In the genomic region with DNA sequence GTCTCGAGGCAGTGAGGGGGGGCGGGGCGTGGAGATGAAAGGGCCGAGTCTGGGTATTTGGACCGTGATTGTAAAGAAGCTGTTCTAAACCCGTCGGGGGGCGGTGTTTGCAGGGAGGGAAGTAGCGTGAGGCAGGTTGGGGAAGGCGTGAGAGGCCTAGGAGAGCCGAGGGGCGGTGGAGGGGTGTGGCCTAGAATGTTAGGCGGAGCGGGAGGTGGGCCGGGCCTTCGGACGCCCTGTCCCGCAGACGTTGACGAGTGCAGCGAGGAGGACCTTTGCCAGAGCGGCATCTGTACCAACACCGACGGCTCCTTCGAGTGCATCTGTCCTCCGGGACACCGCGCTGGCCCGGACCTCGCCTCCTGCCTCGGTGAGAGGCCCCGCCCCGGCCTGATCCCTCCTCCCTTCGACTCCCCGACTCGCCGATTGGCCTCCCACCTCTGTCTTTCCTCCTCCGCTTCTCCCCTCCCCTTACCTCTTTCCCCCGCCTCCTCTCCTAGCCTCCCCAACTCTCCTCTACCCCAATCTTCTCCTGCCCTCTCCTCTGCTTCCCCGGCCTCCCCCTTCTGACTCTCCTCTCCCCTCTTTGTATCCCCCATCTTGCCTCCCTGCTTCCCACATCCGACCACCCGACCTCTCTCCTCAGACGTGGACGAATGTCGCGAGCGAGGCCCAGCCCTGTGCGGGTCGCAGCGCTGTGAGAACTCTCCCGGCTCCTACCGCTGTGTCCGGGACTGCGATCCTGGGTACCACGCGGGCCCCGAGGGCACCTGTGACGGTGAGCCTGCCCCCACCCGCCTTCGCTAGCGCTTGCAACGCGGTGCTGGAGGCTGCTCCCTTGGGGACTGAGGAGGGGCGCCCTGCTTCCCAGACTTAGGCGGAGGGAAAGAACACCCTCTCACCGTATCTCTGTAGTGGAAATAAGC, we compare ENCODE assay signal across 8 cellular contexts. TPM values are rescaled to one million over a fixed set of nuclear protein-coding genes. Genes with fewer than 3 reads are reported as not detected.
DNase-seq lines count a peak whose midpoint lies in the region; ATAC-seq lines count a peak whose summit lies in the region.

No MANE protein-coding gene starts in this region.

- DNase-seq in HT1080 (ENCODE audit: low read depth) (peak; percentile 79), RPMI8226 (peak; percentile 75), activated gamma-delta T cell treated with Interleukin-2 at 50 U/mL for 16 hours (peak; percentile 79), Right ventricle myocardium inferior (ENCODE audit: missing footprints) (peak; percentile 90), renal cortical epithelial cell (ENCODE audit: low read depth) (peak; percentile 6), aorta (peak; percentile 89), AG08396 (ENCODE audit: low spot score) (no peak)

- H3K4me1 ChIP-seq in aorta (ENCODE audit: control insufficient read depth in 1 of 2, insufficient read depth in 2 of 2, low read length in 2 of 2): no peaks in the 10 kb centered on the region

- no peaks in the 10 kb centered on the region for H3K36me3 ChIP-seq in aorta (ENCODE audit: control insufficient read depth in 1 of 2, insufficient read depth in 2 of 2, low read length in 1 of 2)

- no peak overlapping the region for H3K27ac ChIP-seq in aorta (ENCODE audit: low read depth in 1 of 2, low read length in 2 of 2)

- no peak overlapping the region for H3K4me3 ChIP-seq in aorta (ENCODE audit: low read length in 2 of 2)

- peak; percentile 51 for ATAC-seq in GM19035 (IDR thresholded peaks at IDR 0.05; ENCODE audit: unreplicated experiment)
- ATAC-seq in Right ventricle myocardium inferior: peak; percentile 64
- ATAC-seq in aorta (ENCODE audit: low FRiP score): peak; percentile 66

- intact Hi-C loops in Right ventricle myocardium inferior (cut with DNase I) (no loop called here), aorta (cut with DNase I) (no loop called here)

- no peaks in the 10 kb centered on the region for H3K27me3 ChIP-seq in aorta (ENCODE audit: control insufficient read depth in 1 of 2, insufficient read depth in 2 of 2, low read length in 1 of 2)

- H3K9me3 ChIP-seq in aorta (ENCODE audit: control insufficient read depth, low read length): no peaks in the 10 kb centered on the region

- 79 to 85% methylated on average over 64 to 66 of the region's 66 CpGs for WGBS in aorta, 2 donors

RNA-seq across cellular contexts. Expression of a gene that starts 12.8 kb away (rescaled TPM):
- 14.3 and 24.5 TPM in 2 replicates for total RNA-seq in HT1080 (2014; rRNA removed; shearing (Covaris generic))
- polyA plus RNA-seq in HT1080 (2015; cell fraction: cytosol; rRNA removed): 48.0 and 48.2 TPM in 2 replicates
- 194 and 250 TPM in 2 replicates for polyA plus RNA-seq in HT1080 (2015; cell fraction: nucleus; rRNA removed)
- total RNA-seq in Right ventricle myocardium inferior (324 TPM), renal cortical epithelial cell (14.9 and 15.5 TPM in 2 replicates), aorta (100 to 1,000 TPM; 286 to 725 TPM)
- polyA plus RNA-seq in aorta: 100 to 1,000 TPM; 140 to 768 TPM

RNA-seq across cellular contexts. Expression of a gene that starts 37.3 kb away (rescaled TPM):
- total RNA-seq in HT1080 (2014; rRNA removed; shearing (Covaris generic)): 32.2 and 47.4 TPM in 2 replicates
- 45.4 and 60.8 TPM in 2 replicates for polyA plus RNA-seq in HT1080 (2015; cell fraction: cytosol; rRNA removed)
- polyA plus RNA-seq in HT1080 (2015; cell fraction: nucleus; rRNA removed): 50.2 and 51.3 TPM in 2 replicates
- total RNA-seq in Right ventricle myocardium inferior (20.6 TPM), renal cortical epithelial cell (32.8 and 53.5 TPM in 2 replicates), aorta (10 to 100 TPM; 54.0 to 75.3 TPM)
- polyA plus RNA-seq in aorta: 100 to 1,000 TPM in 1 of 2 donors, 10 to 100 TPM in 1; 29.4 to 150 TPM

Comparison
In these comparisons a context has a peak if more than half of its experiments do, and no peak if none do; other contexts are left out.
1. RNA of a gene that starts 12.8 kb away (total RNA-seq): 286 to 725 TPM in aorta and 324 TPM in Right ventricle myocardium inferior (single experiment); 14.3 to 24.5 TPM in HT1080 and 14.9 to 15.5 TPM in renal cortical epithelial cell; every median in the first group is over 10 times any median in the second.
2. Peak in every context shown above with its lines, with median percentiles within 50 percentile points of each other: ATAC-seq.